1 cellular context compared by ENCODE assay signal in the genomic region with DNA sequence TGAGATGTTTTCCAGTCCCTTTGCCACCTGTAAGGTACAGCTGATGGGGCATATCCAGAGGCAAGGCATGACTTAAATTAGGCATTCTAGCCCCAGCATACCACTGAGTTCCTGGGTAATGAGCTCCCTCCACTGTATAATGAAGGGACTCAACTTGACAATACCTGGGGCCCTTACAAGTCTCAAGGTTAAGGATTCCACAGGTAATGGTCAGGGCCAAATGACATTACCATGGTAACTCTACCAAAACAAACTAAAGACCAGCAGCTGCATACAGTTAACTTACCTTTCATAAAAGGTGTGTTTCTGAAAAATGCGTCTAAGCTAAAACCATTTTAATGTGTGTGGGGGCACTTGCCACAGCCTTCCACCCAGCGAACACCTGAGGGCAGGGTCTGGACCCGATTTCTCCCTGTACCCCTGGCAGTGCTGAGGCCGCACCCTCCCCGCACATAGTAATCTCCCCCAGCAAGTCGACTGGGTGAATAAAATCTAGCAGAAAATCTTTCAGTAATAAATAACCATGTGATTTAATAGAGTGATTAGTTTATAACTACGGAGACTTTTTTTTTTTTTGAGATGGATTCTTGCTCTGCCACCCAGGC.
TF ChIP-seq lines count a peak whose summit lies in the region.

No MANE protein-coding gene starts in this region.

TF ChIP-seq in GM23338, 12 proteins besides CTCF, POLR2A, EP300 and RAD21:
- TF ChIP-seq, protein P1, sequence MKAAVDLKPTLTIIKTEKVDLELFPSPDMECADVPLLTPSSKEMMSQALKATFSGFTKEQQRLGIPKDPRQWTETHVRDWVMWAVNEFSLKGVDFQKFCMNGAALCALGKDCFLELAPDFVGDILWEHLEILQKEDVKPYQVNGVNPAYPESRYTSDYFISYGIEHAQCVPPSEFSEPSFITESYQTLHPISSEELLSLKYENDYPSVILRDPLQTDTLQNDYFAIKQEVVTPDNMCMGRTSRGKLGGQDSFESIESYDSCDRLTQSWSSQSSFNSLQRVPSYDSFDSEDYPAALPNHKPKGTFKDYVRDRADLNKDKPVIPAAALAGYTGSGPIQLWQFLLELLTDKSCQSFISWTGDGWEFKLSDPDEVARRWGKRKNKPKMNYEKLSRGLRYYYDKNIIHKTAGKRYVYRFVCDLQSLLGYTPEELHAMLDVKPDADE (IDR thresholded peaks at IDR 0.05) = no peak
- TF ChIP-seq, protein P2, sequence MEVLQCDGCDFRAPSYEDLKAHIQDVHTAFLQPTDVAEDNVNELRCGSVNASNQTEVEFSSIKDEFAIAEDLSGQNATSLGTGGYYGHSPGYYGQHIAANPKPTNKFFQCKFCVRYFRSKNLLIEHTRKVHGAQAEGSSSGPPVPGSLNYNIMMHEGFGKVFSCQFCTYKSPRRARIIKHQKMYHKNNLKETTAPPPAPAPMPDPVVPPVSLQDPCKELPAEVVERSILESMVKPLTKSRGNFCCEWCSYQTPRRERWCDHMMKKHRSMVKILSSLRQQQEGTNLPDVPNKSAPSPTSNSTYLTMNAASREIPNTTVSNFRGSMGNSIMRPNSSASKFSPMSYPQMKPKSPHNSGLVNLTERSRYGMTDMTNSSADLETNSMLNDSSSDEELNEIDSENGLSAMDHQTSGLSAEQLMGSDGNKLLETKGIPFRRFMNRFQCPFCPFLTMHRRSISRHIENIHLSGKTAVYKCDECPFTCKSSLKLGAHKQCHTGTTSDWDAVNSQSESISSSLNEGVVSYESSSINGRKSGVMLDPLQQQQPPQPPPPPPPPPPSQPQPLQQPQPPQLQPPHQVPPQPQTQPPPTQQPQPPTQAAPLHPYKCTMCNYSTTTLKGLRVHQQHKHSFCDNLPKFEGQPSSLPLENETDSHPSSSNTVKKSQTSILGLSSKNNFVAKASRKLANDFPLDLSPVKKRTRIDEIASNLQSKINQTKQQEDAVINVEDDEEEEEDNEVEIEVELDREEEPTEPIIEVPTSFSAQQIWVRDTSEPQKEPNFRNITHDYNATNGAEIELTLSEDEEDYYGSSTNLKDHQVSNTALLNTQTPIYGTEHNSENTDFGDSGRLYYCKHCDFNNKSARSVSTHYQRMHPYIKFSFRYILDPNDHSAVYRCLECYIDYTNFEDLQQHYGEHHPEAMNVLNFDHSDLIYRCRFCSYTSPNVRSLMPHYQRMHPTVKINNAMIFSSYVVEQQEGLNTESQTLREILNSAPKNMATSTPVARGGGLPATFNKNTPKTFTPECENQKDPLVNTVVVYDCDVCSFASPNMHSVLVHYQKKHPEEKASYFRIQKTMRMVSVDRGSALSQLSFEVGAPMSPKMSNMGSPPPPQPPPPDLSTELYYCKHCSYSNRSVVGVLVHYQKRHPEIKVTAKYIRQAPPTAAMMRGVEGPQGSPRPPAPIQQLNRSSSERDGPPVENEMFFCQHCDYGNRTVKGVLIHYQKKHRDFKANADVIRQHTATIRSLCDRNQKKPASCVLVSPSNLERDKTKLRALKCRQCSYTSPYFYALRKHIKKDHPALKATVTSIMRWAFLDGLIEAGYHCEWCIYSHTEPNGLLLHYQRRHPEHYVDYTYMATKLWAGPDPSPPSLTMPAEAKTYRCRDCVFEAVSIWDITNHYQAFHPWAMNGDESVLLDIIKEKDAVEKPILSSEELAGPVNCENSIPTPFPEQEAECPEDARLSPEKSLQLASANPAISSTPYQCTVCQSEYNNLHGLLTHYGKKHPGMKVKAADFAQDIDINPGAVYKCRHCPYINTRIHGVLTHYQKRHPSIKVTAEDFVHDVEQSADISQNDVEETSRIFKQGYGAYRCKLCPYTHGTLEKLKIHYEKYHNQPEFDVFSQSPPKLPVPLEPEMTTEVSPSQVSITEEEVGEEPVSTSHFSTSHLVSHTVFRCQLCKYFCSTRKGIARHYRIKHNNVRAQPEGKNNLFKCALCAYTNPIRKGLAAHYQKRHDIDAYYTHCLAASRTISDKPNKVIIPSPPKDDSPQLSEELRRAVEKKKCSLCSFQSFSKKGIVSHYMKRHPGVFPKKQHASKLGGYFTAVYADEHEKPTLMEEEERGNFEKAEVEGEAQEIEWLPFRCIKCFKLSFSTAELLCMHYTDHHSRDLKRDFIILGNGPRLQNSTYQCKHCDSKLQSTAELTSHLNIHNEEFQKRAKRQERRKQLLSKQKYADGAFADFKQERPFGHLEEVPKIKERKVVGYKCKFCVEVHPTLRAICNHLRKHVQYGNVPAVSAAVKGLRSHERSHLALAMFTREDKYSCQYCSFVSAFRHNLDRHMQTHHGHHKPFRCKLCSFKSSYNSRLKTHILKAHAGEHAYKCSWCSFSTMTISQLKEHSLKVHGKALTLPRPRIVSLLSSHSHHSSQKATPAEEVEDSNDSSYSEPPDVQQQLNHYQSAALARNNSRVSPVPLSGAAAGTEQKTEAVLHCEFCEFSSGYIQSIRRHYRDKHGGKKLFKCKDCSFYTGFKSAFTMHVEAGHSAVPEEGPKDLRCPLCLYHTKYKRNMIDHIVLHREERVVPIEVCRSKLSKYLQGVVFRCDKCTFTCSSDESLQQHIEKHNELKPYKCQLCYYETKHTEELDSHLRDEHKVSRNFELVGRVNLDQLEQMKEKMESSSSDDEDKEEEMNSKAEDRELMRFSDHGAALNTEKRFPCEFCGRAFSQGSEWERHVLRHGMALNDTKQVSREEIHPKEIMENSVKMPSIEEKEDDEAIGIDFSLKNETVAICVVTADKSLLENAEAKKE (CRISPR knock-in tag; IDR thresholded peaks at IDR 0.05) = no peak
- TF ChIP-seq POLR2AphosphoS5 (IDR thresholded peaks at IDR 0.05; ENCODE audit: low read depth) = no peak
- TF ChIP-seq STAT1 (IDR thresholded peaks at IDR 0.05; ENCODE audit: unreplicated experiment) = no peak
- no peak for TF ChIP-seq CREB1 (CRISPR knock-in tag; IDR thresholded peaks at IDR 0.05; ENCODE audit: low read depth)
- TF ChIP-seq ZNF114 (CRISPR knock-in tag; IDR thresholded peaks at IDR 0.05) = no peak
- no peak for TF ChIP-seq JUNB (IDR thresholded peaks at IDR 0.05; ENCODE audit: unreplicated experiment)
- no peak for TF ChIP-seq ZNF331 (CRISPR knock-in tag; IDR thresholded peaks at IDR 0.05; ENCODE audit: low read depth)
